9 cellular contexts compared by ENCODE assay signal in genomic region chr2:207828361-207829057, GRCh38. TPM values are rescaled to one million over a fixed set of nuclear protein-coding genes. Genes with fewer than 3 reads are reported as not detected.
DNase-seq lines count a peak whose midpoint lies in the region; ATAC-seq and TF ChIP-seq lines count a peak whose summit lies in the region.
"Had no signal": no experiment of that assay in that cellular context is flagged by ENCODE, and none has a peak within 500 bp of the region (broad histone marks: within the 10 kb centered on the region; RNA-seq: fewer than 3 reads in every experiment).

No MANE protein-coding gene starts in this region.

- no peaks in the 10 kb centered on the region for H3K27me3 Mint-ChIP-seq in activated T-helper 2 cell treated with anti-CD3 and anti-CD28 coated beads, Interferon-gamma antibody, Interleukin-2, Interleukin-4, amounts not matched to agents 10 μg/mL and 5 μg/mL and 100 μg/mL, durations not matched to agents 14 hours and 24 hours and 36 hours (ENCODE audit: low read depth)
- H3K27me3 Mint-ChIP-seq: dendritic cell treated with granulocyte-macrophage colony-stimulating factor and Interleukin-4, amounts not matched to agents 40 ng/mL and 50 ng/mL, for 4 days had no signal

- H3K4me3 Mint-ChIP-seq in activated T-helper 2 cell treated with anti-CD3 and anti-CD28 coated beads, Interferon-gamma antibody, Interleukin-2, Interleukin-4, amounts not matched to agents 10 μg/mL and 5 μg/mL and 100 μg/mL, durations not matched to agents 14 hours and 24 hours and 36 hours (ENCODE audit: low read depth), result no peak overlapping the region
- H3K4me3 Mint-ChIP-seq: dendritic cell treated with granulocyte-macrophage colony-stimulating factor and Interleukin-4, amounts not matched to agents 40 ng/mL and 50 ng/mL, for 4 days had no signal

- POLR2A ChIA-PET in IMR-90 (lab: Charles Lee; ENCODE audit: unreplicated experiment), result no interaction called here

- H3K36me3 ChIP-seq in IMR-90 (ENCODE audit: control insufficient read depth, insufficient read depth, low read length) (peaks cover 1% of the 10 kb centered on the region; the same call in 1 of the 2 replicates), stomach (peaks cover 0 to 27% (median 12%) of the 10 kb centered on the region in 4 donors)

- no peak overlapping the region for H4K8ac ChIP-seq in IMR-90 (ENCODE audit: low read depth in 2 of 2, low read length in 2 of 2)

- CTCF ChIA-PET in IMR-90 (lab: Yijun Ruan, JAX), result no interaction called here

- no peak overlapping the region for H2AK9ac ChIP-seq in IMR-90 (replicated peaks; ENCODE audit: low read depth, low read length, poor library complexity)

- peak overlapping the region; percentile 30 for H3K27ac Mint-ChIP-seq in activated T-helper 2 cell treated with anti-CD3 and anti-CD28 coated beads, Interferon-gamma antibody, Interleukin-2, Interleukin-4, amounts not matched to agents 10 μg/mL and 5 μg/mL and 100 μg/mL, durations not matched to agents 14 hours and 24 hours and 36 hours
- H3K27ac Mint-ChIP-seq: dendritic cell treated with granulocyte-macrophage colony-stimulating factor and Interleukin-4, amounts not matched to agents 40 ng/mL and 50 ng/mL, for 4 days had no signal

- H3K56ac ChIP-seq in IMR-90 (ENCODE audit: extremely low read depth, insufficient read depth, low read length), result no peak overlapping the region; the same call in 1 of the 2 replicates

- peaks cover 31% of the 10 kb centered on the region for H3K4me1 Mint-ChIP-seq in activated T-helper 2 cell treated with anti-CD3 and anti-CD28 coated beads, Interferon-gamma antibody, Interleukin-2, Interleukin-4, amounts not matched to agents 10 μg/mL and 5 μg/mL and 100 μg/mL, durations not matched to agents 14 hours and 24 hours and 36 hours (ENCODE audit: low read depth)

- no peak overlapping the region for H4K91ac ChIP-seq in IMR-90 (ENCODE audit: insufficient read depth, low read depth, low read length)

- H3K79me1 ChIP-seq in IMR-90 (ENCODE audit: low read depth in 1 of 2, low read length in 2 of 2), result no peaks in the 10 kb centered on the region

- H3K18ac ChIP-seq in IMR-90 (ENCODE audit: low read depth, low read length), result no peak overlapping the region

- in situ Hi-C loops in IMR-90 (cut with MboI; ENCODE audit: low sequenced_read_pairs), result no loop called here

- dilution Hi-C loops in IMR-90 (cut with HindIII; ENCODE audit: low sequenced_read_pairs, unreplicated experiment), result no loop called here

- H3K27ac ChIP-seq in IMR-90 (ENCODE audit: insufficient read depth, low read length) (no peak overlapping the region), stomach (peak overlapping the region in 3 of 5 donors; percentile 31 to 38 (median 33))

- no peaks in the 10 kb centered on the region for H3K9me3 Mint-ChIP-seq in activated T-helper 2 cell treated with anti-CD3 and anti-CD28 coated beads, Interferon-gamma antibody, Interleukin-2, Interleukin-4, amounts not matched to agents 10 μg/mL and 5 μg/mL and 100 μg/mL, durations not matched to agents 14 hours and 24 hours and 36 hours
- H3K9me3 Mint-ChIP-seq: dendritic cell treated with granulocyte-macrophage colony-stimulating factor and Interleukin-4, amounts not matched to agents 40 ng/mL and 50 ng/mL, for 4 days had no signal

- H3K4me3 ChIP-seq in IMR-90 (ENCODE audit: insufficient read depth, low read depth, low read length), result no peak overlapping the region
- H3K4me3 ChIP-seq in stomach, result no peak overlapping the region

- H3K27me3 ChIP-seq in IMR-90 (ENCODE audit: control insufficient read depth, insufficient read depth, low read length), result no peaks in the 10 kb centered on the region
- H3K27me3 ChIP-seq in stomach, result no peaks in the 10 kb centered on the region

- no peak overlapping the region for H2BK5ac ChIP-seq in IMR-90 (ENCODE audit: low read depth, low read length, poor library complexity, severe bottlenecking)

- no peak overlapping the region for H2BK20ac ChIP-seq in IMR-90 (ENCODE audit: low read depth, low read length)

- no peak for TF ChIP-seq EP300 in stomach (IDR thresholded peaks at IDR 0.05)

- TF ChIP-seq CTCF in IMR-90 (conservative IDR thresholded peaks at IDR 0.05; ENCODE audit: low read depth, low read length) (no peak), stomach (IDR thresholded peaks at IDR 0.05) (no peak)

- no peak overlapping the region for H3K23ac ChIP-seq in IMR-90 (ENCODE audit: low read depth, low read length)

- H3K4ac ChIP-seq in IMR-90 (ENCODE audit: low read depth, low read length), result no peak overlapping the region

- DNase-seq in IMR-90 (peak; percentile 20), iris pigment epithelial cell (ENCODE audit: low read depth) (peak; percentile 35), stomach (peak; percentile 43), NCI-H510A (lab: John Stamatoyannopoulos, UW) (no peak), medulla oblongata (ENCODE audit: extremely low spot score) (no peak)
- no peak for DNase-seq in activated T-helper 2 cell treated with anti-CD3 and anti-CD28 coated beads, Interferon-gamma antibody, Interleukin-2, Interleukin-4, amounts not matched to agents 10 μg/mL and 5 μg/mL and 100 μg/mL, durations not matched to agents 14 hours and 24 hours and 36 hours (ENCODE audit: low spot score)
- DNase-seq: NCI-H524 treated with DMSO at 0.1 percent for 48 hours had no signal

- intact Hi-C loops in IMR-90 (cut with micrococcal nuclease) (no loop called here), stomach (cut with DNase I; ENCODE audit: low total_unique reads) (no loop called here)
- intact Hi-C loops in activated T-helper 2 cell treated with anti-CD3 and anti-CD28 coated beads, Interferon-gamma antibody, Interleukin-2, Interleukin-4, amounts not matched to agents 10 μg/mL and 5 μg/mL and 100 μg/mL, durations not matched to agents 14 hours and 24 hours and 36 hours (cut with micrococcal nuclease), result no loop called here

- H2AK5ac ChIP-seq in IMR-90 (ENCODE audit: low read depth, low read length), result no peak overlapping the region

- H2BK15ac ChIP-seq in IMR-90 (ENCODE audit: low read depth, low read length), result no peak overlapping the region

- H3K9me1 ChIP-seq in IMR-90 (ENCODE audit: insufficient read depth, low read length), result no peaks in the 10 kb centered on the region; the same call in 1 of the 2 replicates

- 94% methylated on average over 9 of the region's 12 CpGs; no CpG with 5 or more reads in 1 of the 2 experiments for WGBS in IMR-90 (ENCODE audit: extremely low coverage in 2 of 2, insufficient read length in 1 of 2), 2 experiments
- 65 to 79% (median 68%) methylated on average over 12 of the region's 12 CpGs for WGBS in stomach, 5 donors

- H3K9ac ChIP-seq in IMR-90 (ENCODE audit: low read depth, low read length), result no peak overlapping the region

- ATAC-seq in IMR-90 (ENCODE audit: low read depth) (peak; percentile 53), GM21447 (IDR thresholded peaks at IDR 0.05; ENCODE audit: unreplicated experiment) (no peak)

- no TSS peak for BruUV-seq in IMR-90 (replicated peaks; lab: Mats Ljungman, UMichigan)

- TF ChIP-seq RAD21 in IMR-90 (IDR thresholded peaks at IDR 0.05; ENCODE audit: low read length), result no peak

- H3K36me3 Mint-ChIP-seq in activated T-helper 2 cell treated with anti-CD3 and anti-CD28 coated beads, Interferon-gamma antibody, Interleukin-2, Interleukin-4, amounts not matched to agents 10 μg/mL and 5 μg/mL and 100 μg/mL, durations not matched to agents 14 hours and 24 hours and 36 hours (ENCODE audit: low read depth), result peaks cover 8% of the 10 kb centered on the region

- H2BK120ac ChIP-seq in IMR-90 (ENCODE audit: low read depth, low read length), result no peak overlapping the region

- H2AFZ ChIP-seq in IMR-90 (replicated peaks; ENCODE audit: low read length, poor library complexity), result no peak overlapping the region

- H3K14ac ChIP-seq in IMR-90 (replicated peaks; ENCODE audit: low read depth, low read length), result no peak overlapping the region

- no peak overlapping the region for H3K4me2 ChIP-seq in IMR-90 (ENCODE audit: low read depth, low read length)

- H4K5ac ChIP-seq in IMR-90 (ENCODE audit: low read depth, low read length), result no peak overlapping the region

- H3K9me3 ChIP-seq in IMR-90 (ENCODE audit: control insufficient read depth, insufficient read depth, low read length), result no peaks in the 10 kb centered on the region
- H3K9me3 ChIP-seq in stomach, result no peaks in the 10 kb centered on the region

- H3K4me1 ChIP-seq in IMR-90 (ENCODE audit: control insufficient read depth, insufficient read depth, low read length) (peaks cover 2% of the 10 kb centered on the region; the same call in 1 of the 2 replicates), stomach (peaks cover 15 to 47% (median 31%) of the 10 kb centered on the region in 4 donors)

- H4K20me1 ChIP-seq in IMR-90 (ENCODE audit: insufficient read depth, low read length), result no peaks in the 10 kb centered on the region

- TF ChIP-seq POLR2A in IMR-90 (IDR thresholded peaks at IDR 0.05; ENCODE audit: low read depth, low read length), result no peak
- no peak for TF ChIP-seq POLR2A in stomach (IDR thresholded peaks at IDR 0.05)

TF ChIP-seq in IMR-90, 13 proteins besides CTCF, POLR2A, EP300 and RAD21 (continues in another document):
- no peak for TF ChIP-seq MAFK (IDR thresholded peaks at IDR 0.05; ENCODE audit: low read depth, low read length)
- no peak for TF ChIP-seq RFX5 (IDR thresholded peaks at IDR 0.05; ENCODE audit: low read depth, low read length)
- TF ChIP-seq CHD1 (IDR thresholded peaks at IDR 0.05; ENCODE audit: low read depth, low read length), result no peak
- TF ChIP-seq RCOR1 (IDR thresholded peaks at IDR 0.05; ENCODE audit: insufficient replicate concordance, low read length), result no peak
- no peak for TF ChIP-seq FOS (IDR thresholded peaks at IDR 0.05; ENCODE audit: low read depth, low read length)
- TF ChIP-seq NFE2L2 (IDR thresholded peaks at IDR 0.05; ENCODE audit: low read depth, low read length), result no peak
- TF ChIP-seq MXI1 (IDR thresholded peaks at IDR 0.05; ENCODE audit: borderline replicate concordance, low read depth, low read length), result no peak

RNA-seq across cellular contexts. Expression of gene FZD5, which starts 58.8 kb away (rescaled TPM):
- under 0.01 TPM in 2 replicates for total RNA-seq in IMR-90 (2012; rRNA removed)
- polyA plus RNA-seq in IMR-90 (2012; rRNA removed), result 0.09 and 0.11 TPM in 2 replicates
- polyA plus RNA-seq in IMR-90 (2012; cell fraction: cytosol; rRNA removed), result 0.06 and 0.09 TPM in 2 replicates
- polyA plus RNA-seq in IMR-90 (2012; cell fraction: nucleus; rRNA removed; ENCODE audit: low replicate concordance), result 0.08 and 0.11 TPM in 2 replicates
- 1.7 TPM in 2 replicates for total RNA-seq in activated T-helper 2 cell treated with anti-CD3 and anti-CD28 coated beads, Interferon-gamma antibody, Interleukin-2, Interleukin-4, amounts not matched to agents 10 μg/mL and 5 μg/mL and 100 μg/mL, durations not matched to agents 14 hours and 24 hours and 36 hours
- 10 to 100 TPM; 13.4 to 62.0 (median 30.7) TPM for total RNA-seq in stomach
- polyA plus RNA-seq in stomach, result 1 to 10 TPM; 2.3 to 4.8 (median 2.7) TPM

Comparison
In these comparisons a context has a peak if more than half of its experiments do, and no peak if none do; other contexts are left out.
1. DNase-seq: peak in IMR-90 (single experiment), iris pigment epithelial cell (single experiment) and stomach (single experiment); none in activated T-helper 2 cell treated with anti-CD3 and anti-CD28 coated beads, Interferon-gamma antibody, Interleukin-2, Interleukin-4, amounts not matched to agents 10 μg/mL and 5 μg/mL and 100 μg/mL, durations not matched to agents 14 hours and 24 hours and 36 hours (single experiment), NCI-H510A (single experiment) and medulla oblongata (single experiment).